Comparison of ENCODE assay signal across 6 cellular contexts in genomic region chr14:20427231-20428009, GRCh38. TPM values are rescaled to one million over a fixed set of nuclear protein-coding genes. Genes with fewer than 3 reads are reported as not detected.
DNase-seq lines count a peak whose midpoint lies in the region; TF ChIP-seq lines count a peak whose summit lies in the region.

No MANE protein-coding gene starts in this region.

- peak overlapping the region; percentile 90 for H3K27ac Mint-ChIP-seq in activated naive CD4-positive, alpha-beta T cell treated with anti-CD3 and anti-CD28 coated beads, Interleukin-2, amount 10 ng/mL, durations not matched to agents 7 days and 5 days

- H3K27me3 ChIP-seq in HL-60 (ENCODE audit: insufficient read depth, poor library complexity, severe bottlenecking) (no peaks in the 10 kb centered on the region), osteoblast (ENCODE audit: insufficient read depth, low read length) (no peaks in the 10 kb centered on the region)

- peaks cover 4% of the 10 kb centered on the region for H3K4me1 ChIP-seq in osteoblast (ENCODE audit: insufficient read depth, low read length)

- H3K79me2 ChIP-seq in osteoblast (ENCODE audit: insufficient read depth, low read length): no peaks in the 10 kb centered on the region

- no peaks in the 10 kb centered on the region for H3K9me3 Mint-ChIP-seq in activated naive CD4-positive, alpha-beta T cell treated with anti-CD3 and anti-CD28 coated beads, Interleukin-2, amount 10 ng/mL, durations not matched to agents 7 days and 5 days

- H3K27ac ChIP-seq in HL-60 (replicated peaks) (peak overlapping the region; percentile 85), osteoblast (ENCODE audit: low read depth, low read length) (no peak overlapping the region)

- no peaks in the 10 kb centered on the region for H3K9me3 ChIP-seq in osteoblast (ENCODE audit: low read depth, low read length)

- peak overlapping the region; percentile 34 for H3K4me3 ChIP-seq in HL-60 (replicated peaks; ENCODE audit: insufficient read depth, low read length)
- no peak overlapping the region for H3K4me3 ChIP-seq in osteoblast (ENCODE audit: insufficient read depth, low read length)

- no peaks in the 10 kb centered on the region for H4K20me1 ChIP-seq in osteoblast (ENCODE audit: insufficient read depth, low read length)

- no peak for DNase-seq in activated naive CD4-positive, alpha-beta T cell treated with anti-CD3 and anti-CD28 coated beads, Interleukin-2, amount 10 ng/mL, durations not matched to agents 7 days and 5 days
- no peak for DNase-seq in activated naive CD4-positive, alpha-beta T cell (lab: John Stamatoyannopoulos, UW)
- peak; percentile 63 to 74 for DNase-seq in HL-60 (ENCODE audit: low read depth in 1 of 2, low spot score in 1 of 2)
- DNase-seq in amniotic stem cell (lab: John Stamatoyannopoulos, UW): peak; percentile 28
- peak; percentile 92 for DNase-seq in osteoblast (ENCODE audit: insufficient read length, low spot score, missing footprints)
- no peak for DNase-seq in stimulated activated CD4-positive, alpha-beta T cell treated with anti-CD3 and anti-CD28 coated beads, Interleukin-15, amount 100 ng/mL, for 24 hours

- H2AFZ ChIP-seq in osteoblast (ENCODE audit: low read length): peak overlapping the region; percentile 87

- no peak for TF ChIP-seq CTCF in HL-60 (IDR thresholded peaks at IDR 0.05; ENCODE audit: insufficient read depth, low read length)
- no peak for TF ChIP-seq CTCF in osteoblast (IDR thresholded peaks at IDR 0.05; ENCODE audit: extremely low read depth, low read depth, low read length)

- CTCF ChIA-PET in activated naive CD4-positive, alpha-beta T cell treated with anti-CD3 and anti-CD28 coated beads, Interleukin-2, amount 10 ng/mL, durations not matched to agents 7 days and 5 days (lab: Charles Lee): interaction anchor here (1.1 kb wide), 1 partner anchor 12 kb away, joined by 4 read pairs; no protein-coding TSS in a partner anchor

- H3K36me3 ChIP-seq in osteoblast (ENCODE audit: insufficient read depth, low read length): no peaks in the 10 kb centered on the region

- H3K4me1 Mint-ChIP-seq in activated naive CD4-positive, alpha-beta T cell treated with anti-CD3 and anti-CD28 coated beads, Interleukin-2, amount 10 ng/mL, durations not matched to agents 7 days and 5 days: peaks cover 36% of the 10 kb centered on the region

- H3K27me3 Mint-ChIP-seq in activated naive CD4-positive, alpha-beta T cell treated with anti-CD3 and anti-CD28 coated beads, Interleukin-2, amount 10 ng/mL, durations not matched to agents 7 days and 5 days: peaks cover 4% of the 10 kb centered on the region

- H3K4me3 Mint-ChIP-seq in activated naive CD4-positive, alpha-beta T cell treated with anti-CD3 and anti-CD28 coated beads, Interleukin-2, amount 10 ng/mL, durations not matched to agents 7 days and 5 days: peak overlapping the region; percentile 29

- H3K4me2 ChIP-seq in osteoblast (ENCODE audit: insufficient read depth, low read length): peak overlapping the region; percentile 51

- H3K36me3 Mint-ChIP-seq in activated naive CD4-positive, alpha-beta T cell treated with anti-CD3 and anti-CD28 coated beads, Interleukin-2, amount 10 ng/mL, durations not matched to agents 7 days and 5 days: peaks cover 2% of the 10 kb centered on the region

RNA-seq across cellular contexts. Expression of gene KLHL33, which starts 8.5 kb away (rescaled TPM):
- 0.36 and 0.59 TPM in 2 replicates for total RNA-seq in osteoblast

RNA-seq across cellular contexts. Expression of gene TEP1, which starts 14.1 kb away (rescaled TPM):
- total RNA-seq in osteoblast: 25.6 and 33.3 TPM in 2 replicates

RNA-seq across cellular contexts. Expression of gene OSGEP, which starts 27.2 kb away (rescaled TPM):
- total RNA-seq in osteoblast: 36.8 and 47.8 TPM in 2 replicates

RNA-seq across cellular contexts. Expression of gene APEX1, which starts 27.6 kb away (rescaled TPM):
- total RNA-seq in osteoblast: 66.0 and 74.9 TPM in 2 replicates

RNA-seq across cellular contexts. Expression of gene PIP4P1, which starts 33.8 kb away (rescaled TPM):
- total RNA-seq in osteoblast: 41.0 and 46.3 TPM in 2 replicates

Comparison
In these comparisons a context has a peak if more than half of its experiments do, and no peak if none do; other contexts are left out.
1. DNase-seq: peak in HL-60 (2 of 2), amniotic stem cell (single experiment) and osteoblast (single experiment); none in activated naive CD4-positive, alpha-beta T cell treated with anti-CD3 and anti-CD28 coated beads, Interleukin-2, amount 10 ng/mL, durations not matched to agents 7 days and 5 days (single experiment), activated naive CD4-positive, alpha-beta T cell (0 of 4) and stimulated activated CD4-positive, alpha-beta T cell treated with anti-CD3 and anti-CD28 coated beads, Interleukin-15, amount 100 ng/mL, for 24 hours (single experiment).